Comparison of ENCODE assay signal across 28 cellular contexts in genomic region chr17:40914456-40914855, GRCh38. TPM values are rescaled to one million over a fixed set of nuclear protein-coding genes. Genes with fewer than 3 reads are reported as not detected.
A peak's percentile ranks its signal among the peaks of the same experiment; 100 is the strongest.
DNase-seq lines count a peak whose midpoint lies in the region; ATAC-seq, FAIRE-seq and TF ChIP-seq lines count a peak whose summit lies in the region.
"Had no signal": no experiment of that assay in that cellular context is flagged by ENCODE, and none has a peak within 500 bp of the region (broad histone marks: within the 10 kb centered on the region; RNA-seq: fewer than 3 reads in every experiment).

No MANE protein-coding gene starts in this region.

- H3K36me3 ChIP-seq in astrocyte (ENCODE audit: insufficient read depth, low read length) (no peaks in the 10 kb centered on the region), fibroblast of lung (ENCODE audit: control insufficient read depth, insufficient read depth, low read length) (no peaks in the 10 kb centered on the region), smooth muscle cell (ENCODE audit: low read depth) (no peaks in the 10 kb centered on the region), heart left ventricle (no peaks in the 10 kb centered on the region), ovary (no peaks in the 10 kb centered on the region)
- H3K36me3 ChIP-seq: tibial artery had no signal

- H3K36me3 Mint-ChIP-seq in HFFc6 (ENCODE audit: low read depth) = 0 out of 2 replicates have a peak, but pooled peaks cover 7% of the 10 kb centered on the region
- H3K36me3 Mint-ChIP-seq in astrocyte (ENCODE audit: low read depth, unreplicated experiment) = no peaks in the 10 kb centered on the region

- TF ChIP-seq POLR2A in heart left ventricle (IDR thresholded peaks at IDR 0.05) = no peak
- no peak for TF ChIP-seq POLR2A in ovary (IDR thresholded peaks at IDR 0.05)

- H3K4me3 ChIP-seq in astrocyte (ENCODE audit: insufficient read depth, low read depth, low read length) (no peak overlapping the region), fibroblast of lung (replicated peaks in 1 of 4; ENCODE audit: control extremely low read depth in 1 of 4, insufficient read depth in 1 of 4, low read depth in 3 of 4, low read length in 4 of 4) (no peak overlapping the region), smooth muscle cell (no peak overlapping the region), heart left ventricle (no peak overlapping the region), ovary (no peak overlapping the region)
- H3K4me3 ChIP-seq: tibial artery had no signal

- H3K9ac ChIP-seq in astrocyte (ENCODE audit: low read length) (peak overlapping the region; percentile 67), fibroblast of lung (ENCODE audit: insufficient read depth, low read length) (no peak overlapping the region), smooth muscle cell (ENCODE audit: low read depth) (peak overlapping the region; percentile 87)
- H3K9ac ChIP-seq: parathyroid adenoma had no signal

- no peak for TF ChIP-seq CTCF in HFFc6 (IDR thresholded peaks at IDR 0.05)
- TF ChIP-seq CTCF in astrocyte (IDR thresholded peaks at IDR 0.05; ENCODE audit: insufficient read depth, low read depth, low read length) = no peak
- TF ChIP-seq CTCF in fibroblast of lung (conservative IDR thresholded peaks at IDR 0.05 in 1 of 2, IDR thresholded peaks at IDR 0.05 in 1 of 2; ENCODE audit: low read depth in 1 of 2, low read length in 2 of 2) = no peak
- TF ChIP-seq CTCF in smooth muscle cell (IDR thresholded peaks at IDR 0.05; ENCODE audit: borderline replicate concordance, insufficient read depth, poor library complexity, severe bottlenecking) = no peak
- TF ChIP-seq CTCF in heart left ventricle (IDR thresholded peaks at IDR 0.05) = no peak
- TF ChIP-seq CTCF in ovary (IDR thresholded peaks at IDR 0.05) = no peak

- H3K79me2 ChIP-seq in astrocyte (ENCODE audit: insufficient read depth, low read length) (no peaks in the 10 kb centered on the region), fibroblast of lung (ENCODE audit: control insufficient read depth, insufficient read depth, low read length) (no peaks in the 10 kb centered on the region), smooth muscle cell (ENCODE audit: low read depth) (no peaks in the 10 kb centered on the region)
- H3K79me2 ChIP-seq: parathyroid adenoma had no signal

- H3K27ac Mint-ChIP-seq in HFFc6 = peak overlapping the region; percentile 99
- H3K27ac Mint-ChIP-seq in astrocyte (ENCODE audit: unreplicated experiment) = peak overlapping the region; percentile 100
- H3K27ac Mint-ChIP-seq: activated T-cell treated with anti-CD3 and anti-CD28 coated beads, Interleukin-2, amount 50 U/mL, for 24 hours; dendritic cell treated with granulocyte-macrophage colony-stimulating factor and Interleukin-4, amounts not matched to agents 40 ng/mL and 50 ng/mL, for 4 days; nephron progenitor cell had no signal

- FAIRE-seq in astrocyte (lab: Jason Lieb, UNC) = no peak

- H3K27me3 Mint-ChIP-seq in HFFc6 (ENCODE audit: insufficient read depth) (no peaks in the 10 kb centered on the region; the same call in 1 of the 2 replicates), astrocyte (ENCODE audit: low read depth, unreplicated experiment) (no peaks in the 10 kb centered on the region)
- H3K27me3 Mint-ChIP-seq: dendritic cell treated with granulocyte-macrophage colony-stimulating factor and Interleukin-4, amounts not matched to agents 40 ng/mL and 50 ng/mL, for 4 days had no signal

- no peak overlapping the region for H3K4me3 Mint-ChIP-seq in HFFc6
- H3K4me3 Mint-ChIP-seq in astrocyte (ENCODE audit: unreplicated experiment) = no peak overlapping the region
- H3K4me3 Mint-ChIP-seq: activated T-cell treated with anti-CD3 and anti-CD28 coated beads, Interleukin-2, amount 50 U/mL, for 24 hours; central memory CD8-positive, alpha-beta T cell; dendritic cell treated with granulocyte-macrophage colony-stimulating factor and Interleukin-4, amounts not matched to agents 40 ng/mL and 50 ng/mL, for 4 days; nephron progenitor cell had no signal

- H3K9me3 Mint-ChIP-seq in HFFc6 (no peaks in the 10 kb centered on the region), astrocyte (ENCODE audit: unreplicated experiment) (no peaks in the 10 kb centered on the region)
- H3K9me3 Mint-ChIP-seq: activated T-cell treated with anti-CD3 and anti-CD28 coated beads, Interleukin-2, amount 50 U/mL, for 24 hours; central memory CD8-positive, alpha-beta T cell; dendritic cell treated with granulocyte-macrophage colony-stimulating factor and Interleukin-4, amounts not matched to agents 40 ng/mL and 50 ng/mL, for 4 days; nephron progenitor cell had no signal

- 72% methylated on average over 2 of the region's 2 CpGs for WGBS in smooth muscle cell (ENCODE audit: low lambda C conversion rate)
- WGBS in heart left ventricle, 4 donors = 62 to 98% (median 67%) methylated on average over 2 of the region's 2 CpGs
- WGBS in ovary, 3 donors = 64 to 96% (median 91%) methylated on average over 2 of the region's 2 CpGs

- no peaks in the 10 kb centered on the region for H3K27me3 ChIP-seq in astrocyte (ENCODE audit: insufficient read depth, low read length)
- H3K27me3 ChIP-seq in fibroblast of lung (ENCODE audit: control insufficient read depth, insufficient read depth, low read length) = no peaks in the 10 kb centered on the region
- H3K27me3 ChIP-seq in smooth muscle cell (ENCODE audit: low read depth) = no peaks in the 10 kb centered on the region
- no peaks in the 10 kb centered on the region for H3K27me3 ChIP-seq in heart left ventricle
- H3K27me3 ChIP-seq in ovary = no peaks in the 10 kb centered on the region
- H3K27me3 ChIP-seq: tibial artery had no signal

- H3K27ac ChIP-seq in astrocyte (ENCODE audit: low read depth, low read length) (peak overlapping the region; percentile 98), fibroblast of lung (ENCODE audit: insufficient read depth, low read length) (peak overlapping the region; percentile 80), smooth muscle cell (ENCODE audit: low read depth) (peak overlapping the region; percentile 96), heart left ventricle (no peak overlapping the region), ovary (no peak overlapping the region)
- H3K27ac ChIP-seq: C4-2B, parathyroid adenoma, tibial artery had no signal

- H4K20me1 ChIP-seq in astrocyte (ENCODE audit: insufficient read depth, low read length) (no peaks in the 10 kb centered on the region), fibroblast of lung (ENCODE audit: control insufficient read depth, extremely low read depth, insufficient read depth, low read length) (no peaks in the 10 kb centered on the region), smooth muscle cell (ENCODE audit: low read depth) (no peaks in the 10 kb centered on the region)

- peaks cover 11% of the 10 kb centered on the region for H3F3A ChIP-seq in smooth muscle cell (ENCODE audit: low read depth)

- H3K4me1 ChIP-seq in astrocyte (ENCODE audit: insufficient read depth, low read length) = peaks cover 31% of the 10 kb centered on the region
- H3K4me1 ChIP-seq in fibroblast of lung (ENCODE audit: control insufficient read depth, extremely low read depth, insufficient read depth, low read length) = peaks cover 20% of the 10 kb centered on the region
- H3K4me1 ChIP-seq in smooth muscle cell (ENCODE audit: low read depth) = peaks cover 13% of the 10 kb centered on the region
- H3K4me1 ChIP-seq in heart left ventricle = peaks cover 0 to 13% (median 0%) of the 10 kb centered on the region in 12 donors
- no peaks in the 10 kb centered on the region for H3K4me1 ChIP-seq in ovary (ENCODE audit: insufficient read depth)

- intact Hi-C loops in heart left ventricle (cut with DNase I) (loop anchor here in 4 of 10 donors (5.0 to 10.0 kb wide), 5 partner anchors 408 to 748 kb away; no protein-coding TSS in a partner anchor), ovary (cut with DNase I) (loop anchor here in 2 of 4 donors (5.0 to 10.0 kb wide), 2 partner anchors 630 to 638 kb away; no protein-coding TSS in a partner anchor)

- no peak for DNase-seq in HFFc6
- no peak for DNase-seq in astrocyte (ENCODE audit: low read depth)
- no peak for DNase-seq in fibroblast of lung (ENCODE audit: low read depth in 2 of 2)
- DNase-seq in smooth muscle cell (lab: John Stamatoyannopoulos, UW; ENCODE audit: unreplicated experiment) = no peak
- DNase-seq in heart left ventricle = no peak
- DNase-seq in ovary = no peak
- no peak for DNase-seq in SKM-1 treated with dmso at 0.1 percent for 144 hours (lab: John Stamatoyannopoulos, UW; ENCODE audit: unreplicated experiment)
- DNase-seq: activated CD4-positive, alpha-beta T cell treated with anti-CD3 and anti-CD28 coated beads for 48 hours; activated gamma-delta T cell; activated T-cell treated with anti-CD3 and anti-CD28 coated beads, Interleukin-2, amount 50 U/mL, for 24 hours; DMS79 treated with DMSO at 0.1 percent for 48 hours; GDM1; hypothalamus; left colon; NCI-H1436 treated with DMSO at 0.1 percent for 48 hours; NCI-H2081 treated with DMSO at 0.1 percent for 48 hours; NCI-H82; nephron progenitor cell; retina; stimulated activated CD4-positive, alpha-beta T cell treated with anti-CD3 and anti-CD28 coated beads, Interleukin-2, amount 100 ng/mL, for 48 hours; T-helper 1 cell; tibial artery had no signal

- H3K9me3 ChIP-seq in astrocyte (ENCODE audit: insufficient read depth, low read depth, low read length) = no peaks in the 10 kb centered on the region
- H3K9me3 ChIP-seq in fibroblast of lung (ENCODE audit: control insufficient read depth, insufficient read depth, low read depth, low read length) = no peaks in the 10 kb centered on the region
- H3K9me3 ChIP-seq in smooth muscle cell (replicated peaks; ENCODE audit: low read depth) = no peaks in the 10 kb centered on the region
- H3K9me3 ChIP-seq in heart left ventricle = no peaks in the 10 kb centered on the region
- no peaks in the 10 kb centered on the region for H3K9me3 ChIP-seq in ovary
- H3K9me3 ChIP-seq: tibial artery had no signal

- H3K4me1 Mint-ChIP-seq in HFFc6 (ENCODE audit: low read depth) = peaks cover 70% of the 10 kb centered on the region
- peaks cover 27% of the 10 kb centered on the region for H3K4me1 Mint-ChIP-seq in astrocyte (ENCODE audit: low read depth, unreplicated experiment)
- H3K4me1 Mint-ChIP-seq: central memory CD8-positive, alpha-beta T cell had no signal

- no peak for TF ChIP-seq EP300 in ovary (IDR thresholded peaks at IDR 0.05)

- H3K4me2 ChIP-seq in astrocyte (ENCODE audit: low read length) (no peak overlapping the region), fibroblast of lung (ENCODE audit: extremely low read depth, insufficient read depth, low read length) (no peak overlapping the region), smooth muscle cell (peak overlapping the region; percentile 1)

- H2AFZ ChIP-seq in astrocyte (ENCODE audit: low read depth, low read length) = no peak overlapping the region
- no peak overlapping the region for H2AFZ ChIP-seq in fibroblast of lung (ENCODE audit: low read length)
- H2AFZ ChIP-seq in smooth muscle cell (ENCODE audit: low read depth) = no peak overlapping the region
- H2AFZ ChIP-seq: parathyroid adenoma had no signal

- ATAC-seq in heart left ventricle = no peak
- ATAC-seq: left colon had no signal

RNA-seq across cellular contexts. Expression of gene KRT23, which starts 23.0 kb away (rescaled TPM):
- total RNA-seq in HFFc6 (2021; fragmentation: NEBNext Ultra II Directional; extraction: Animal tissue kit (Norgen Biotek cat#: 25700)) = under 1 TPM in 1 of 6 experiments, not detected in 5; 0.14 TPM
- total RNA-seq in astrocyte (not detected in 2 replicates), fibroblast of lung (not detected in 2 replicates), smooth muscle cell (39.7 and 46.3 TPM in 2 replicates), heart left ventricle (under 1 TPM in 1 of 9 donors, not detected in 8; 0.16 TPM), ovary (1 to 10 TPM in 3 of 7 donors, under 1 TPM in 2, not detected in 2; 0.22 to 5.0 (median 1.3) TPM)
- polyA plus RNA-seq in fibroblast of lung (0.11 and 0.17 TPM in 2 replicates), smooth muscle cell (4.5 and 14.4 TPM in 2 replicates), heart left ventricle (not detected), ovary (under 1 TPM; 0.05 to 0.53 TPM)
- polyA plus RNA-seq in fibroblast of lung (2012) = 0.07 TPM in 1 of 2 replicates, not detected in the other
- polyA minus RNA-seq in fibroblast of lung (ENCODE audit: low replicate concordance) = not detected in 2 replicates
- total RNA-seq: LHCN-M2, RPMI7951 had no signal

RNA-seq across cellular contexts. Expression of gene KRT20, which starts 29.4 kb away (rescaled TPM):
- total RNA-seq in HFFc6 (2021; fragmentation: NEBNext Ultra II Directional; extraction: Animal tissue kit (Norgen Biotek cat#: 25700)) = not detected
- total RNA-seq in astrocyte (not detected in 2 replicates), fibroblast of lung (not detected in 2 replicates), smooth muscle cell (not detected in 2 replicates), heart left ventricle (not detected), ovary (1 to 10 TPM in 1 of 7 donors, under 1 TPM in 2, not detected in 4; 0.27 to 4.2 (median 0.77) TPM)
- polyA plus RNA-seq in fibroblast of lung (not detected in 2 replicates), smooth muscle cell (not detected in 2 replicates), heart left ventricle (under 1 TPM in 1 of 2 donors, not detected in 1; 0.12 TPM), ovary (under 1 TPM in 1 of 2 donors, not detected in 1; 0.05 TPM)
- polyA plus RNA-seq in fibroblast of lung (2012) = not detected in 2 replicates
- not detected in 2 replicates for polyA minus RNA-seq in fibroblast of lung (ENCODE audit: low replicate concordance)
- total RNA-seq: LHCN-M2, RPMI7951 had no signal

RNA-seq across cellular contexts. Expression of gene KRT12, which starts 47.4 kb away (rescaled TPM):
- total RNA-seq in HFFc6 (2021; fragmentation: NEBNext Ultra II Directional; extraction: Animal tissue kit (Norgen Biotek cat#: 25700)) = not detected
- not detected in 2 replicates for total RNA-seq in astrocyte
- not detected in 2 replicates for total RNA-seq in fibroblast of lung
- not detected in 2 replicates for polyA plus RNA-seq in fibroblast of lung
- not detected in 2 replicates for polyA plus RNA-seq in fibroblast of lung (2012)
- polyA minus RNA-seq in fibroblast of lung (ENCODE audit: low replicate concordance) = not detected in 2 replicates
- not detected in 2 replicates for total RNA-seq in smooth muscle cell
- not detected in 2 replicates for polyA plus RNA-seq in smooth muscle cell
- total RNA-seq in heart left ventricle = not detected
- polyA plus RNA-seq in heart left ventricle = not detected
- total RNA-seq in ovary = not detected
- not detected for polyA plus RNA-seq in ovary
- total RNA-seq: LHCN-M2, RPMI7951 had no signal

RNA-seq across cellular contexts. Expression of gene KRT39, which starts 52.3 kb away (rescaled TPM):
- not detected for total RNA-seq in HFFc6 (2021; fragmentation: NEBNext Ultra II Directional; extraction: Animal tissue kit (Norgen Biotek cat#: 25700))
- not detected in 2 replicates for total RNA-seq in astrocyte
- 0.26 and 0.33 TPM in 2 replicates for total RNA-seq in fibroblast of lung
- polyA plus RNA-seq in fibroblast of lung = 0.19 and 0.22 TPM in 2 replicates
- 0.16 and 0.19 TPM in 2 replicates for polyA plus RNA-seq in fibroblast of lung (2012)
- polyA minus RNA-seq in fibroblast of lung (ENCODE audit: low replicate concordance) = not detected in 2 replicates
- not detected in 2 replicates for total RNA-seq in smooth muscle cell
- polyA plus RNA-seq in smooth muscle cell = not detected in 2 replicates
- total RNA-seq in heart left ventricle = not detected
- polyA plus RNA-seq in heart left ventricle = not detected
- total RNA-seq in ovary = under 1 TPM in 1 of 7 donors, not detected in 6; 0.69 TPM
- not detected for polyA plus RNA-seq in ovary
- total RNA-seq: left colon, LHCN-M2 had no signal

Comparison
In these comparisons a context has a peak if more than half of its experiments do, and no peak if none do; other contexts are left out.
1. H3K27ac ChIP-seq: peak in astrocyte (single experiment), fibroblast of lung (single experiment) and smooth muscle cell (single experiment); none in heart left ventricle (0 of 12) and ovary (0 of 2).